ENCODE assay signal across 1 cellular context in genomic region chr1:21938791-21939538, GRCh38.
TF ChIP-seq lines count a peak whose summit lies in the region.

No MANE protein-coding gene starts in this region.

TF ChIP-seq in K562, 482 proteins besides CTCF, POLR2A, EP300 and RAD21 (continued from another document):
- TF ChIP-seq MITF (IDR thresholded peaks at IDR 0.05) (no peak), ARID1B (IDR thresholded peaks at IDR 0.05) (0 out of 2 replicates have a peak, but pooled peaks have one; percentile 14), KDM5B (IDR thresholded peaks at IDR 0.05; ENCODE audit: insufficient replicate concordance, low read depth, low read length) (peak; percentile 22), SOX6 (IDR thresholded peaks at IDR 0.05) (peak; percentile 91), SMAD2 (IDR thresholded peaks at IDR 0.05; ENCODE audit: low read depth, low read length) (no peak), ZMIZ1 (IDR thresholded peaks at IDR 0.05; ENCODE audit: low read depth in 2 of 2, low read length in 2 of 2) (no peak), FOXA3 (CRISPR knock-in tag; conservative IDR thresholded peaks at IDR 0.05 in 1 of 2, IDR thresholded peaks at IDR 0.05 in 1 of 2) (peak in 1 of 2 experiments; percentile 27; a peak in 1 of 4 replicates), ADNP (tag; IDR thresholded peaks at IDR 0.05) (peak; percentile 58; the same call in 1 of the 2 replicates), ATF6 (CRISPR knock-in tag; IDR thresholded peaks at IDR 0.05) (0 out of 2 replicates have a peak, but pooled peaks have one; percentile 28), HNRNPLL (IDR thresholded peaks at IDR 0.05; ENCODE audit: low read depth, low read length, poor library complexity, severe bottlenecking) (peak; percentile 0), ZNF143 (CRISPR knock-in tag; IDR thresholded peaks at IDR 0.05) (no peak), JUND (IDR thresholded peaks at IDR 0.05; ENCODE audit: borderline replicate concordance, low read depth, low read length) (no peak), JUND (tag; IDR thresholded peaks at IDR 0.05; ENCODE audit: borderline replicate concordance, low read depth, low read length) (peak; percentile 9; the same call in 1 of the 3 replicates), CTBP1 (IDR thresholded peaks at IDR 0.05; ENCODE audit: borderline replicate concordance) (peak; percentile 42; the same call in 1 of the 2 replicates), KDM2B (CRISPR knock-in tag; IDR thresholded peaks at IDR 0.05) (0 out of 2 replicates have a peak, but pooled peaks have one; percentile 33), RCOR1 (IDR thresholded peaks at IDR 0.05; ENCODE audit: borderline replicate concordance in 1 of 2, low read depth in 2 of 2, low read length in 2 of 2) (peak in 1 of 2 experiments; percentile 73; a peak in 2 of 4 replicates), SREBF2 (CRISPR knock-in tag; IDR thresholded peaks at IDR 0.05) (0 out of 2 replicates have a peak, but pooled peaks have one; percentile 49), HMGN3 (IDR thresholded peaks at IDR 0.05; ENCODE audit: borderline replicate concordance, extremely low read depth, insufficient read length, low read depth, low read length) (no peak), PKNOX1 (IDR thresholded peaks at IDR 0.05) (no peak), ZFP36 (IDR thresholded peaks at IDR 0.05; ENCODE audit: low read depth, low read length, partially characterized antibody) (peak; percentile 14), MECOM (CRISPR knock-in tag; IDR thresholded peaks at IDR 0.05) (peak; percentile 96), FOSL1 (tag; conservative IDR thresholded peaks at IDR 0.05) (0 out of 2 replicates have a peak, but pooled peaks have one; percentile 21), DACH1 (IDR thresholded peaks at IDR 0.05; ENCODE audit: partially characterized antibody) (no peak), ZNF239 (CRISPR knock-in tag; IDR thresholded peaks at IDR 0.05) (peak; percentile 98), GTF2B (IDR thresholded peaks at IDR 0.05; ENCODE audit: extremely low read depth, insufficient read length) (no peak), MYNN (IDR thresholded peaks at IDR 0.05) (no peak), MYNN (CRISPR knock-in tag; IDR thresholded peaks at IDR 0.05) (no peak), SMARCE1 (IDR thresholded peaks at IDR 0.05) (0 out of 2 replicates have a peak, but pooled peaks have one; percentile 8), ELF1 (tag; IDR thresholded peaks at IDR 0.05) (0 out of 2 replicates have a peak, but pooled peaks have one; percentile 20), MXD1 (CRISPR knock-in tag; IDR thresholded peaks at IDR 0.05; ENCODE audit: borderline replicate concordance, poor library complexity, severe bottlenecking) (no peak), TBL1XR1 (IDR thresholded peaks at IDR 0.05; ENCODE audit: low read length in 2 of 2) (0 out of 4 replicates have a peak, but pooled peaks of 1 of the 2 experiments have one; percentile 26), CXXC5 (CRISPR knock-in tag; IDR thresholded peaks at IDR 0.05) (peak; percentile 45), MAZ (CRISPR knock-in tag; conservative IDR thresholded peaks at IDR 0.05 in 1 of 2, IDR thresholded peaks at IDR 0.05 in 1 of 2) (0 out of 4 replicates have a peak, but pooled peaks of 1 of the 2 experiments have one; percentile 3)
